ENCODE assay signal across 8 cellular contexts in genomic region chr19:4065430-4066175, GRCh38. TPM values are rescaled to one million over a fixed set of nuclear protein-coding genes. Genes with fewer than 3 reads are reported as not detected.
DNase-seq lines count a peak whose midpoint lies in the region; ATAC-seq and TF ChIP-seq lines count a peak whose summit lies in the region.

No MANE protein-coding gene starts in this region.

- CTCF ChIA-PET in IMR-90 (lab: Yijun Ruan, JAX) = no interaction called here

- in situ Hi-C loops in IMR-90 (cut with MboI; ENCODE audit: low sequenced_read_pairs) = no loop called here

- intact Hi-C loops in IMR-90 (cut with micrococcal nuclease) = loop anchor here (2.0 to 5.0 kb wide), 2 partner anchors 122 to 139 kb away; no protein-coding TSS in a partner anchor

- H3K36me3 ChIP-seq in IMR-90 (ENCODE audit: control insufficient read depth, insufficient read depth, low read length) (peaks cover 22% of the 10 kb centered on the region), OCI-LY3 (replicated peaks; ENCODE audit: low read depth, low read length) (peaks cover 24% of the 10 kb centered on the region), mucosa of rectum (ENCODE audit: control insufficient read depth in 2 of 2, insufficient read depth in 2 of 2, low read length in 2 of 2) (peaks cover 0 to 3% of the 10 kb centered on the region in 2 donors)

- TF ChIP-seq CTCF in IMR-90 (conservative IDR thresholded peaks at IDR 0.05; ENCODE audit: low read depth, low read length) (no peak), OCI-LY3 (IDR thresholded peaks at IDR 0.05; ENCODE audit: low read depth, low read length) (no peak), epithelial cell of esophagus (IDR thresholded peaks at IDR 0.05; ENCODE audit: insufficient read depth, low read depth, low read length, missing control alignments) (no peak)

- peaks cover 43% of the 10 kb centered on the region for H4K20me1 ChIP-seq in IMR-90 (ENCODE audit: insufficient read depth, low read length)
- peaks cover 43% of the 10 kb centered on the region for H4K20me1 ChIP-seq in OCI-LY3 (ENCODE audit: insufficient read depth, low read length)

- peak overlapping the region; percentile 83 for H3K4me3 ChIP-seq in IMR-90 (ENCODE audit: insufficient read depth, low read depth, low read length)
- peak overlapping the region; percentile 96 for H3K4me3 ChIP-seq in OCI-LY3 (ENCODE audit: low read length)
- peak overlapping the region; percentile 68 for H3K4me3 ChIP-seq in epithelial cell of esophagus (ENCODE audit: low read length)
- peak overlapping the region; percentile 65 to 80 for H3K4me3 ChIP-seq in mucosa of rectum (ENCODE audit: low read length in 2 of 2)

- H3K4me1 ChIP-seq in IMR-90 (ENCODE audit: control insufficient read depth, insufficient read depth, low read length) (peaks cover 20% of the 10 kb centered on the region), OCI-LY3 (ENCODE audit: low read length) (peaks cover 42% of the 10 kb centered on the region), mucosa of rectum (ENCODE audit: control insufficient read depth in 2 of 2, insufficient read depth in 2 of 2, low read length in 2 of 2) (peaks cover 42% of the 10 kb centered on the region in 2 donors)

- peak; percentile 61 for DNase-seq in DMS114 treated with DMSO at 0.1 percent for 48 hours (lab: John Stamatoyannopoulos, UW; ENCODE audit: unreplicated experiment)
- DNase-seq in IMR-90 = peak; percentile 98
- peak; percentile 94 for DNase-seq in activated T-cell treated with anti-CD3 and anti-CD28 coated beads for 4 hours
- peak; percentile 98 for DNase-seq in epithelial cell of esophagus (ENCODE audit: low read depth)
- peak; percentile 86 for DNase-seq in stimulated activated CD8-positive, alpha-beta memory T cell treated with anti-CD3 and anti-CD28 coated beads, Interleukin-7, amount 100 ng/mL, for 24 hours (ENCODE audit: low read depth)

- ATAC-seq in GM21529 (IDR thresholded peaks at IDR 0.05; ENCODE audit: unreplicated experiment) (peak; percentile 63), IMR-90 (ENCODE audit: low read depth) (peak; percentile 84)

- H2BK5ac ChIP-seq in IMR-90 (ENCODE audit: low read depth, low read length, poor library complexity, severe bottlenecking) = peak overlapping the region; percentile 93

- no peak overlapping the region for H3K18ac ChIP-seq in IMR-90 (ENCODE audit: low read depth, low read length)

- H3K9me3 ChIP-seq in IMR-90 (ENCODE audit: control insufficient read depth, insufficient read depth, low read length) (no peaks in the 10 kb centered on the region), OCI-LY3 (ENCODE audit: insufficient read depth, low read length) (no peaks in the 10 kb centered on the region), mucosa of rectum (ENCODE audit: control insufficient read depth in 2 of 2, low read length in 2 of 2) (no peaks in the 10 kb centered on the region)

- BruUV-seq in IMR-90 (replicated peaks; lab: Mats Ljungman, UMichigan) = no TSS peak

- H4K5ac ChIP-seq in IMR-90 (ENCODE audit: low read depth, low read length) = no peak overlapping the region

- H3K4ac ChIP-seq in IMR-90 (ENCODE audit: low read depth, low read length) = no peak overlapping the region

- peak; percentile 19; the same call in 1 of the 2 replicates for TF ChIP-seq POLR2A in IMR-90 (IDR thresholded peaks at IDR 0.05; ENCODE audit: low read depth, low read length)

- no peak overlapping the region for H3K23ac ChIP-seq in IMR-90 (ENCODE audit: low read depth, low read length)

- 0% methylated on average over 18 of the region's 98 CpGs; no CpG with 5 or more reads in 1 of the 2 experiments for WGBS in IMR-90 (ENCODE audit: extremely low coverage in 2 of 2, insufficient read length in 1 of 2), 2 experiments

- dilution Hi-C loops in IMR-90 (cut with HindIII; ENCODE audit: low sequenced_read_pairs, unreplicated experiment) = no loop called here

- no peak overlapping the region for H3K14ac ChIP-seq in IMR-90 (replicated peaks; ENCODE audit: low read depth, low read length)

- no peak overlapping the region for H4K8ac ChIP-seq in IMR-90 (ENCODE audit: low read depth in 2 of 2, low read length in 2 of 2)

- POLR2A ChIA-PET in IMR-90 (lab: Charles Lee; ENCODE audit: unreplicated experiment) = interaction anchor here (0.7 kb wide), 1 partner anchor 44 kb away, joined by 3 read pairs; no protein-coding TSS in a partner anchor

- H3K4me2 ChIP-seq in IMR-90 (ENCODE audit: low read depth, low read length) = no peak overlapping the region
- H3K4me2 ChIP-seq in OCI-LY3 (ENCODE audit: low read length) = no peak overlapping the region

- H3K9ac ChIP-seq in IMR-90 (ENCODE audit: low read depth, low read length) (no peak overlapping the region), OCI-LY3 (ENCODE audit: low read length) (peak overlapping the region; percentile 98; the same call in 1 of the 2 replicates), mucosa of rectum (ENCODE audit: low read depth in 1 of 2, low read length in 2 of 2) (peak overlapping the region in 1 of 2 donors; percentile 96)

- H2AFZ ChIP-seq in IMR-90 (replicated peaks; ENCODE audit: low read length, poor library complexity) = no peak overlapping the region
- no peak overlapping the region for H2AFZ ChIP-seq in OCI-LY3 (ENCODE audit: low read depth, low read length)

- H3K9me1 ChIP-seq in IMR-90 (ENCODE audit: insufficient read depth, low read length) = no peaks in the 10 kb centered on the region

- no peak for TF ChIP-seq RAD21 in IMR-90 (IDR thresholded peaks at IDR 0.05; ENCODE audit: low read length)

- H3K27ac ChIP-seq in IMR-90 (ENCODE audit: insufficient read depth, low read length) (no peak overlapping the region; the same call in 1 of the 2 replicates), OCI-LY3 (ENCODE audit: low read length) (0 out of 2 replicates have a peak overlapping the region, but pooled peaks have one; percentile 61), mucosa of rectum (ENCODE audit: low read depth in 2 of 2, low read length in 2 of 2) (peak overlapping the region; percentile 97 to 100)

- peaks cover 3 to 20% of the 10 kb centered on the region in 2 experiments; a peak in 2 of 4 replicates for H3K79me1 ChIP-seq in IMR-90 (ENCODE audit: low read depth in 1 of 2, low read length in 2 of 2)

- peaks cover 52% of the 10 kb centered on the region for H3K79me2 ChIP-seq in OCI-LY3 (ENCODE audit: low read length)

- H3K27me3 ChIP-seq in IMR-90 (ENCODE audit: control insufficient read depth, insufficient read depth, low read length) = no peaks in the 10 kb centered on the region
- H3K27me3 ChIP-seq in OCI-LY3 (ENCODE audit: low read depth, low read length) = peaks cover 6% of the 10 kb centered on the region; the same call in 1 of the 2 replicates
- H3K27me3 ChIP-seq in mucosa of rectum (ENCODE audit: control insufficient read depth in 2 of 2, insufficient read depth in 2 of 2, low read length in 2 of 2) = no peaks in the 10 kb centered on the region

- H3K56ac ChIP-seq in IMR-90 (ENCODE audit: extremely low read depth, insufficient read depth, low read length) = no peak overlapping the region

- H2AK9ac ChIP-seq in IMR-90 (replicated peaks; ENCODE audit: low read depth, low read length, poor library complexity) = peak overlapping the region; percentile 11

- no peak overlapping the region for H2AK5ac ChIP-seq in IMR-90 (ENCODE audit: low read depth, low read length)

- H2BK15ac ChIP-seq in IMR-90 (ENCODE audit: low read depth, low read length) = no peak overlapping the region

- H2BK20ac ChIP-seq in IMR-90 (ENCODE audit: low read depth, low read length) = no peak overlapping the region

- no peak overlapping the region for H2BK120ac ChIP-seq in IMR-90 (ENCODE audit: low read depth, low read length)

- no peak overlapping the region; the same call in 1 of the 2 replicates for H4K91ac ChIP-seq in IMR-90 (ENCODE audit: insufficient read depth, low read depth, low read length)

TF ChIP-seq in IMR-90, 13 proteins besides CTCF, POLR2A, EP300 and RAD21:
- TF ChIP-seq BHLHE40 (IDR thresholded peaks at IDR 0.05; ENCODE audit: low read depth, low read length) = no peak
- no peak for TF ChIP-seq RFX5 (IDR thresholded peaks at IDR 0.05; ENCODE audit: low read depth, low read length)
- peak; percentile 86 for TF ChIP-seq MAZ (IDR thresholded peaks at IDR 0.05; ENCODE audit: borderline replicate concordance, low read depth, low read length)
- no peak for TF ChIP-seq RCOR1 (IDR thresholded peaks at IDR 0.05; ENCODE audit: insufficient replicate concordance, low read length)
- no peak for TF ChIP-seq FOS (IDR thresholded peaks at IDR 0.05; ENCODE audit: low read depth, low read length)
- TF ChIP-seq, protein P1, sequence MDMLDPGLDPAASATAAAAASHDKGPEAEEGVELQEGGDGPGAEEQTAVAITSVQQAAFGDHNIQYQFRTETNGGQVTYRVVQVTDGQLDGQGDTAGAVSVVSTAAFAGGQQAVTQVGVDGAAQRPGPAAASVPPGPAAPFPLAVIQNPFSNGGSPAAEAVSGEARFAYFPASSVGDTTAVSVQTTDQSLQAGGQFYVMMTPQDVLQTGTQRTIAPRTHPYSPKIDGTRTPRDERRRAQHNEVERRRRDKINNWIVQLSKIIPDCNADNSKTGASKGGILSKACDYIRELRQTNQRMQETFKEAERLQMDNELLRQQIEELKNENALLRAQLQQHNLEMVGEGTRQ (IDR thresholded peaks at IDR 0.05; ENCODE audit: low read depth, low read length) = peak; percentile 18; the same call in 1 of the 2 replicates

RNA-seq across cellular contexts. Expression of gene ZBTB7A, which starts 1.1 kb away (rescaled TPM):
- total RNA-seq in IMR-90 (2012; rRNA removed) = 3.2 and 4.2 TPM in 2 replicates
- 10.3 and 14.7 TPM in 2 replicates for polyA plus RNA-seq in IMR-90 (2012; rRNA removed)
- polyA plus RNA-seq in IMR-90 (2012; cell fraction: cytosol; rRNA removed) = 6.9 and 17.2 TPM in 2 replicates
- 22.8 and 55.1 TPM in 2 replicates for polyA plus RNA-seq in IMR-90 (2012; cell fraction: nucleus; rRNA removed; ENCODE audit: low replicate concordance)

RNA-seq across cellular contexts. Expression of gene PIAS4, which starts 58.1 kb away (rescaled TPM):
- 10.8 and 13.6 TPM in 2 replicates for total RNA-seq in IMR-90 (2012; rRNA removed)
- 12.1 and 16.6 TPM in 2 replicates for polyA plus RNA-seq in IMR-90 (2012; rRNA removed)
- polyA plus RNA-seq in IMR-90 (2012; cell fraction: cytosol; rRNA removed) = 11.9 and 21.3 TPM in 2 replicates
- 12.0 and 20.3 TPM in 2 replicates for polyA plus RNA-seq in IMR-90 (2012; cell fraction: nucleus; rRNA removed; ENCODE audit: low replicate concordance)

RNA-seq across cellular contexts. Expression of gene MAP2K2, which starts 58.3 kb away (rescaled TPM):
- total RNA-seq in IMR-90 (2012; rRNA removed) = 107 and 115 TPM in 2 replicates
- 151 and 196 TPM in 2 replicates for polyA plus RNA-seq in IMR-90 (2012; rRNA removed)
- 175 and 201 TPM in 2 replicates for polyA plus RNA-seq in IMR-90 (2012; cell fraction: cytosol; rRNA removed)
- 144 and 291 TPM in 2 replicates for polyA plus RNA-seq in IMR-90 (2012; cell fraction: nucleus; rRNA removed; ENCODE audit: low replicate concordance)
